In the genomic region with DNA sequence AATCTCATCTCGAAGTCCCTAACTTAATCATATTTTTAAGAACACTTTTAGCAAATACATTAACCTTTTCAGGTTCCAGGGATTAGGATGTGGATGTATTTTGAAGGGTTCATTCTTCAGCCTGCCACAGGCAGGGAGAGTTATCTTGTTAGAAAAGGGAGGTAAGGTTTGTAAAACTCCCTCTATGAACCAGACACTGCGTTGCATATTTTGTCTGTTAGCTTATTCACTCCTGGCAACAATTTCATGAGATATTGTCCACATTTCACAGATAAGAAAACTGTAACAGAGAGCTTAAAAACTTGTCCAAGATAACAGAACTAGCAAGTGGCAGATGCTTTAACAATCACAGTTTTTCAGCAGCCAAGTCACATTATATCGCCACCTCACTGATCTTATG, we compare ENCODE assay signal across 13 cellular contexts.
"Had no signal": no experiment of that assay in that cellular context is flagged by ENCODE, and none has a peak within 500 bp of the region (broad histone marks: within the 10 kb centered on the region; RNA-seq: fewer than 3 reads in every experiment).

No MANE protein-coding gene starts in this region.

- ATAC-seq: activated T-cell treated with anti-CD3 and anti-CD28 coated beads, Interleukin-2, amount 50 U/mL, for 4 hours; gastroesophageal sphincter; left lobe of liver; stimulated activated memory B cell treated with anti-CD40 and anti-IgM and Interleukin-4, amounts not matched to agents 10 μg/mL and 1 μg/mL and 100 μg/mL, for 72 hours had no signal

- H3K36me3 ChIP-seq: adrenal gland, gastroesophageal sphincter, neutrophil, thyroid gland had no signal

- H3K4me1 ChIP-seq: adrenal gland, gastroesophageal sphincter, thyroid gland had no signal

- H3K4me3 ChIP-seq: adrenal gland, gastroesophageal sphincter, thyroid gland had no signal

- H3K27ac ChIP-seq: adrenal gland, gastroesophageal sphincter, neutrophil, thyroid gland had no signal

- H3K27me3 ChIP-seq: adrenal gland, gastroesophageal sphincter, neutrophil, thyroid gland had no signal

- H3K9me3 ChIP-seq: adrenal gland, neutrophil, thyroid gland had no signal

- DNase-seq: activated CD4-positive, alpha-beta memory T cell treated with anti-CD3 and anti-CD28 coated beads, Interleukin-2, amount 10 ng/mL, durations not matched to agents 7 days and 5 days; activated CD4-positive, alpha-beta T cell treated with anti-CD3 and anti-CD28 coated beads for 4 hours; activated effector memory CD4-positive, alpha-beta T cell treated with Interleukin-2 at 50 U/mL for 16 hours; activated T-cell treated with anti-CD3 and anti-CD28 coated beads, Interleukin-2, amount 50 U/mL, for 4 hours; adrenal gland; effector CD8-positive, alpha-beta T cell; naive B cell; T1000; thyroid gland had no signal
